In genomic region chr4:181030135-181030921, GRCh38 we compare ENCODE assay signal across 7 cellular contexts.
DNase-seq lines count a peak whose midpoint lies in the region; ATAC-seq and TF ChIP-seq lines count a peak whose summit lies in the region.
"Not testable (repeated sequence)": the region's sequence is repeated elsewhere in the genome, so short reads cannot be mapped to it uniquely, and the experiment has no call there.

No MANE protein-coding gene starts in this region.

- CTCF ChIA-PET in HCT116 (lab: Charles Lee): not testable (repeated sequence)

- TF ChIP-seq RAD21 in HCT116 (IDR thresholded peaks at IDR 0.05; ENCODE audit: low read depth): not testable (repeated sequence)

- intact Hi-C loops in HCT116 (cut with micrococcal nuclease): loop anchor here (5.0 kb wide), 1 partner anchor 272 kb away; no protein-coding TSS in a partner anchor

- peak overlapping the region; percentile 72 for H2AFZ ChIP-seq in HCT116 (ENCODE audit: low read depth, low read length, poor library complexity, severe bottlenecking)

- TF ChIP-seq POLR2A in HCT116 (IDR thresholded peaks at IDR 0.05; ENCODE audit: borderline replicate concordance, extremely low read depth, insufficient read depth, insufficient read length): not testable (repeated sequence)

- peak overlapping the region; percentile 52 for H3K4me2 ChIP-seq in HCT116 (ENCODE audit: low read length)

- ATAC-seq in HCT116 (peak; percentile 46; the same call in 1 of the 2 replicates), RWPE2 (ENCODE audit: low read depth) (peak; percentile 40; the same call in 1 of the 3 replicates)

- not testable (repeated sequence) for TF ChIP-seq CTCF in HCT116 (IDR thresholded peaks at IDR 0.05 in 2 of 3, conservative IDR thresholded peaks at IDR 0.05 in 1 of 3; ENCODE audit: borderline replicate concordance in 1 of 3, insufficient read depth in 1 of 3, low read depth in 2 of 3, low read length in 2 of 3); RWPE2 (IDR thresholded peaks at IDR 0.05; ENCODE audit: poor library complexity, severe bottlenecking)

- not testable (repeated sequence) for BruUV-seq in HCT116 (replicated peaks; lab: Mats Ljungman, UMichigan)

- DNase-seq in AG20443 (ENCODE audit: low spot score) (peak; percentile 70), HCT116 (ENCODE audit: low read depth, low spot score) (peak; percentile 34), RWPE2 (ENCODE audit: low spot score) (peak; percentile 68), astrocyte of the hippocampus (ENCODE audit: low read depth, low spot score) (peak; percentile 87), fibroblast of gingiva (ENCODE audit: low read depth) (peak; percentile 91), kidney tubule cell (ENCODE audit: low spot score) (peak; percentile 3), skeletal muscle cell (ENCODE audit: low read depth) (peak; percentile 62)

- POLR2A ChIA-PET in HCT116 (lab: Charles Lee): not testable (repeated sequence)

- H3K27ac ChIP-seq in HCT116 (ENCODE audit: low read depth, low read length): not testable (repeated sequence)
- H3K27ac ChIP-seq in RWPE2 (ENCODE audit: poor library complexity, severe bottlenecking): peak overlapping the region; percentile 59

- peaks cover 0 to 18% of the 10 kb centered on the region in 2 experiments; a peak in 2 of 4 replicates for H3K4me1 ChIP-seq in HCT116 (ENCODE audit: control insufficient read depth in 1 of 2, insufficient read depth in 2 of 2, low read length in 2 of 2)
- not testable (repeated sequence) for H3K4me1 ChIP-seq in RWPE2 (ENCODE audit: insufficient read depth, poor library complexity, severe bottlenecking)

- H4K20me1 ChIP-seq in HCT116 (ENCODE audit: insufficient read depth): not testable (repeated sequence)

- not testable (repeated sequence) for H3K9me2 ChIP-seq in HCT116 (ENCODE audit: insufficient read depth)

- RAD21 ChIA-PET in HCT116 (lab: Charles Lee; ENCODE audit: low non-redundant PET in 1 of 2, low total read pairs in 2 of 2, uncharacterized antibody in 2 of 2, unreplicated experiment in 2 of 2): not testable (repeated sequence)

- H3K9me3 ChIP-seq in HCT116 (ENCODE audit: control insufficient read depth in 1 of 2, insufficient read depth in 1 of 2, low read depth in 1 of 2, low read length in 2 of 2); RWPE2 (ENCODE audit: severe bottlenecking): not testable (repeated sequence)

- H3K79me2 ChIP-seq in HCT116 (ENCODE audit: insufficient read depth, low read length): not testable (repeated sequence)

- not testable (repeated sequence) for H3K9ac ChIP-seq in HCT116 (ENCODE audit: low read length)

- H3K27me3 ChIP-seq in HCT116 (ENCODE audit: insufficient read depth, low read length); RWPE2 (ENCODE audit: insufficient read depth, poor library complexity, severe bottlenecking): not testable (repeated sequence)

- not testable (repeated sequence) for H3K36me3 ChIP-seq in HCT116 (ENCODE audit: control insufficient read depth in 1 of 2, insufficient read depth in 2 of 2, low read length in 2 of 2); RWPE2 (ENCODE audit: low read depth)

- H3K4me3 ChIP-seq in HCT116 (replicated peaks in 1 of 2; ENCODE audit: low read depth in 1 of 2, low read length in 2 of 2): peak overlapping the region in 1 of 2 experiments; percentile 22; a peak in 1 of 4 replicates
- H3K4me3 ChIP-seq in RWPE2 (ENCODE audit: severe bottlenecking); skeletal muscle cell (ENCODE audit: low read depth, low read length): not testable (repeated sequence)

TF ChIP-seq in HCT116, 20 proteins besides CTCF, POLR2A, EP300 and RAD21:
- TF ChIP-seq MAX (IDR thresholded peaks at IDR 0.05): peak; percentile 17
- TF ChIP-seq CEBPB (IDR thresholded peaks at IDR 0.05; ENCODE audit: low read depth): 0 out of 2 replicates have a peak, but pooled peaks have one; percentile 14
- peak; percentile 87 for TF ChIP-seq FOSL1 (IDR thresholded peaks at IDR 0.05; ENCODE audit: low read depth)
- TF ChIP-seq CBX3 (IDR thresholded peaks at IDR 0.05; ENCODE audit: low read depth): peak; percentile 71; the same call in 1 of the 2 replicates
- TF ChIP-seq JUND (IDR thresholded peaks at IDR 0.05): peak; percentile 76
- TF ChIP-seq SP1 (IDR thresholded peaks at IDR 0.05; ENCODE audit: low read depth): peak; percentile 43

Comparison
In these comparisons a context has a peak if more than half of its experiments do, and no peak if none do; other contexts are left out.
1. DNase-seq: peak in every context shown above with its lines; median percentile 91 in fibroblast of gingiva; 87 in astrocyte of the hippocampus; 70 in AG20443; 68 in RWPE2; 62 in skeletal muscle cell; 34 in HCT116; 3 in kidney tubule cell.